Comparison of ENCODE assay signal across 8 cellular contexts in the genomic region with DNA sequence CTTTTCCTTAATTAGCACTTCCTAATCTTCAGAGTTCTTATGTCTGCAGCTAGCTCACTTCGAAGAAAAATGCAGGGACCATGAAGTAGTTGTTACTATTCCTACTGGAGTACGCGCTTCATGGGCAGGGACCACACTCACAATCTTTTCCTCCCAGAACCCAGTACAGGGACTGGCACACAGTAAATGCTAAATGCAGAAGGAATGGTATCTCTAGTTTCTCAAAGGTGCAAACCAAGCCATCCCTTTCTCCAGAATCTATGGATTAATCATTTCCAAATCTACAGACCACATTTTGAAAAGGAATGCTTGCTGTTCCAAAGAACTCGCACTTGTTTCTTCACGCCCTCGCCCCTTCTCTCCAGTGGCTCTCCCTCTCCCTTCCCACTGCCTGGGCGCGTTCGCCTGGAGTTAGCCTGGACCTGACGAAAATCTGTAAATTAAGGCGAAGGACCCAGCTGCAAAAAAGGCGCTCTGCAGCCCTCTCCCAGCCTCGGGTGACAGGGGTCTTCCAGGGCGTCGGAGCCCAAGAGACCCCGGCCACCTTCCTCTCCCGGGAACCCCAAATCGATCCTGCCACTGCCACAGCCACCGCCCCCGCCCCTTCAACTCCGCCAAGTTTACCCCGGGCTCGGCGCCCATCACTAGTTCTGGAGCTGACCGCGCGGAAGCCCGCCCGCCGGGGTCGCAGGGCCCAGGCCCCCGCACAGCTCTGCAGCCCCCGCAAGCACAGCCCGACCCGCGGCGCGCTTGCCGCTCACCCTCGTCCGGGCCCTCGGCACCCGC. TPM values are rescaled to one million over a fixed set of nuclear protein-coding genes. Genes with fewer than 3 reads are reported as not detected.
A peak's percentile ranks its signal among the peaks of the same experiment; 100 is the strongest.
DNase-seq lines count a peak whose midpoint lies in the region; ATAC-seq and TF ChIP-seq lines count a peak whose summit lies in the region.

No MANE protein-coding gene starts in this region.

- H3K36me3 ChIP-seq in heart left ventricle, result peaks cover 0 to 10% (median 0%) of the 10 kb centered on the region in 9 donors
- H3K36me3 ChIP-seq in psoas muscle (ENCODE audit: insufficient read depth in 1 of 2, low read depth in 1 of 2), result peaks cover 0 to 3% of the 10 kb centered on the region in 2 donors

- peak overlapping the region; percentile 96 for H3K4me3 Mint-ChIP-seq in WTC11

- CTCF ChIA-PET in WTC11 (lab: Charles Lee), result interaction anchor here (0.9 to 4.0 kb wide), 6 partner anchors 21 to 44 kb away, joined by 3 to 15 read pairs (median 5); no protein-coding TSS in a partner anchor

- TF ChIP-seq POLR2A in heart left ventricle (IDR thresholded peaks at IDR 0.05), result no peak

- ATAC-seq in heart left ventricle (no peak), WTC11 (no peak), psoas muscle (no peak), HG03442 (IDR thresholded peaks at IDR 0.05; ENCODE audit: unreplicated experiment) (no peak), GM21723 (IDR thresholded peaks at IDR 0.05; ENCODE audit: unreplicated experiment) (no peak)

- TF ChIP-seq CTCF in heart left ventricle (IDR thresholded peaks at IDR 0.05) (no peak), WTC11 (IDR thresholded peaks at IDR 0.05) (no peak), psoas muscle (IDR thresholded peaks at IDR 0.05) (no peak)

- POLR2A ChIA-PET in WTC11 (lab: Charles Lee), result interaction anchor here (0.9 kb wide), 1 partner anchor 44 kb away, joined by 3 read pairs; no protein-coding TSS in a partner anchor

- peak in 1 of 5 donors; percentile 31 for DNase-seq in heart left ventricle
- no peak for DNase-seq in cardiac septum (ENCODE audit: low spot score)
- DNase-seq in WTC11 (ENCODE audit: low spot score), result no peak
- DNase-seq in glomerular visceral epithelial cell (ENCODE audit: extremely low spot score), result peak; percentile 27
- no peak for DNase-seq in psoas muscle
- no peak for DNase-seq in activated effector memory CD4-positive, alpha-beta T cell treated with Interleukin-2 at 50 U/mL for 16 hours

- no peaks in the 10 kb centered on the region for H3K9me3 ChIP-seq in heart left ventricle
- H3K9me3 ChIP-seq in psoas muscle, result no peaks in the 10 kb centered on the region

- H3K4me1 Mint-ChIP-seq in WTC11, result peaks cover 50% of the 10 kb centered on the region

- intact Hi-C loops in heart left ventricle (cut with DNase I) (loop anchor here in 9 of 10 donors (1.0 to 5.0 kb wide), 10 partner anchors 35 to 99 kb away; a partner anchor contains a TSS), cardiac septum (cut with DNase I) (loop anchor here (2.0 to 5.0 kb wide), 3 partner anchors 37 to 330 kb away; a partner anchor contains a TSS), psoas muscle (cut with DNase I) (loop anchor here in 1 of 2 donors (5.0 to 10.0 kb wide), 2 partner anchors 145 to 257 kb away; a partner anchor contains a TSS)

- H3K4me3 ChIP-seq in heart left ventricle, result peak overlapping the region; percentile 63 to 100 (median 78)
- peak overlapping the region; percentile 81 for H3K4me3 ChIP-seq in psoas muscle

- H3K27me3 ChIP-seq in heart left ventricle (no peaks in the 10 kb centered on the region), psoas muscle (ENCODE audit: insufficient read depth in 3 of 3, low read length in 2 of 3) (no peaks in the 10 kb centered on the region)

- H3K9me3 Mint-ChIP-seq in WTC11, result no peaks in the 10 kb centered on the region; the same call in 1 of the 2 replicates

- 1 to 3% (median 1%) methylated on average over 22 to 43 of the region's 43 CpGs for WGBS in heart left ventricle, 4 donors
- 1 to 2% (median 1%) methylated on average over 41 to 43 of the region's 43 CpGs for WGBS in psoas muscle, 3 donors

- peaks cover 12% of the 10 kb centered on the region for H3K36me3 Mint-ChIP-seq in WTC11

- peak overlapping the region; percentile 45 to 94 (median 87) for H3K27ac ChIP-seq in heart left ventricle
- peak overlapping the region; percentile 92 for H3K27ac ChIP-seq in psoas muscle

- peaks cover 0 to 38% (median 16%) of the 10 kb centered on the region in 12 donors for H3K4me1 ChIP-seq in heart left ventricle
- H3K4me1 ChIP-seq in psoas muscle, result peaks cover 11% of the 10 kb centered on the region

- peaks cover 7% of the 10 kb centered on the region; the same call in 1 of the 2 replicates for H3K27me3 Mint-ChIP-seq in WTC11 (ENCODE audit: low read depth)

- H3K27ac Mint-ChIP-seq in WTC11, result peak overlapping the region; percentile 91

TF ChIP-seq in WTC11, 78 proteins besides CTCF, POLR2A, EP300 and RAD21:
- TF ChIP-seq ZNF671 (CRISPR knock-in tag; IDR thresholded peaks at IDR 0.05), result no peak
- TF ChIP-seq, protein P1, sequence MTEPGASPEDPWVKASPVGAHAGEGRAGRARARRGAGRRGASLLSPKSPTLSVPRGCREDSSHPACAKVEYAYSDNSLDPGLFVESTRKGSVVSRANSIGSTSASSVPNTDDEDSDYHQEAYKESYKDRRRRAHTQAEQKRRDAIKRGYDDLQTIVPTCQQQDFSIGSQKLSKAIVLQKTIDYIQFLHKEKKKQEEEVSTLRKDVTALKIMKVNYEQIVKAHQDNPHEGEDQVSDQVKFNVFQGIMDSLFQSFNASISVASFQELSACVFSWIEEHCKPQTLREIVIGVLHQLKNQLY (CRISPR knock-in tag; IDR thresholded peaks at IDR 0.05), result 0 out of 2 replicates have a peak, but pooled peaks have one; percentile 52
- no peak for TF ChIP-seq ETV6 (CRISPR knock-in tag; IDR thresholded peaks at IDR 0.05)
- peak; percentile 90; the same call in 1 of the 2 replicates for TF ChIP-seq ELF4 (CRISPR knock-in tag; IDR thresholded peaks at IDR 0.05; ENCODE audit: low read depth)
TF ChIP-seq in WTC11: peak in this region for 2.

RNA-seq across cellular contexts. Expression of a gene that starts 0.6 kb away (rescaled TPM):
- total RNA-seq in heart left ventricle (10 to 100 TPM; 20.9 to 67.7 (median 33.1) TPM), cardiac septum (38.5 TPM), WTC11 (2021) (286 to 341 TPM (median 289 TPM) in 3 replicates), psoas muscle (10 to 100 TPM; 11.3 to 17.5 (median 13.8) TPM)
- polyA plus RNA-seq in heart left ventricle (10 to 100 TPM in 1 of 2 donors, 1 to 10 TPM in 1; 8.4 to 84.4 TPM), psoas muscle (10 to 100 TPM in 2 of 3 donors, 1 to 10 TPM in 1; 9.8 to 29.2 (median 14.5) TPM)
